8 cellular contexts compared by ENCODE assay signal in the genomic region with DNA sequence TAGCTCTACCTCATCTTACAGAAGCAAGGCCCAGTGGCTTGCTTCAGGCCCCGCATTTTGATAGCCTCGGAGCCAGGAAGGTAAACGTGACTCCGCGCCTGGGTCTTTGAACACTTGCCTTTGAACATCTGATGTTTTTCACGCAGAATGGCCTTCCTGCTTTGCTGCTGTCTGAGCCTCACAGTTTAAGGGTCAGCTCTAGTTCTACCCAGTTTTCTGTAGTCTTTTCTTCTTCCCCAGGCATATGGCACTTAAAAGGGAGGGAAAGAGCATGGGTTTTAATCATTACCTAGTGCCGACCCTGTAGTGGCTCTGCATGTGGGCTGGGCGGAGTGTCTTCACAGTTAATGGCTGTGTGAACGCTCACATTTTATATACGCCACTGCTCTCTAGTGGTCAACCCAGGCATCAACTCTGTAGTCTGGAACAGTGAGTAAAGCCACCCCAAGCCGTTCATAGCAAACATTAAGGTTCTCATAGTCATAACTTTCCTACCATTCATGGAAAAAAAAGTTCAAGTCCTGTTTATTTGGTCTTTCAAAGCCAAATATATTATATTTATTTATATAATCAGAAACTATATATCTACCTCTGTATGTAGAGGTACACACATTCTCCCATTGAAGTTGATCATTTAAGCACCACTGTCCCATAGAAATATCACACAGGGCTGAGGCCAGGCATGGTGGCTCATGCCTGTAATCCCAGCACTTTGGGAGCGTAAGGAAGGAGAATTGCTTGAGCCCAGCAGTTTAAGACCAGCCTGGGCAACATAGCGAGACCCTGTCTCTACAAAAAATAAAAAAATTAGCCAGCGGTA.
DNase-seq lines count a peak whose midpoint lies in the region; ATAC-seq and TF ChIP-seq lines count a peak whose summit lies in the region.

No MANE protein-coding gene starts in this region.

- DNase-seq in AG04449 (ENCODE audit: low read depth, low spot score) (peak; percentile 12), NCI-H2081 (lab: John Stamatoyannopoulos, UW) (peak; percentile 86 to 88), T-helper 9 cell (peak; percentile 53), astrocyte of the spinal cord (ENCODE audit: low read depth, low spot score) (peak; percentile 74), iPS-NIHi11 (ENCODE audit: low spot score) (peak; percentile 83)
- peak; percentile 56 for DNase-seq in stimulated activated CD4-positive, alpha-beta T cell treated with anti-CD3 and anti-CD28 coated beads, Interleukin-12 subunit alpha, Interleukin-12 subunit beta, amount 100 ng/mL, for 4 hours

- in situ Hi-C loops in astrocyte of the spinal cord (cut with HindIII; ENCODE audit: low sequenced_read_pairs) = loop anchor here (5.0 kb wide), 1 partner anchor 74 kb away; no protein-coding TSS in a partner anchor

- CTCF ChIA-PET in AG04449 (lab: Yijun Ruan, JAX) = interaction anchor here (0.6 to 10.8 kb wide), 38 partner anchors 9 to 653 kb away, joined by 3 to 174 read pairs (median 4); no protein-coding TSS in a partner anchor

- ATAC-seq in GM18519 (IDR thresholded peaks at IDR 0.05; ENCODE audit: low FRiP score, unreplicated experiment) = peak; percentile 94
- peak; percentile 97 for ATAC-seq in HG03045 (IDR thresholded peaks at IDR 0.05; ENCODE audit: unreplicated experiment)

- POLR2A ChIA-PET in AG04449 (lab: Yijun Ruan, JAX) = interaction anchor here (1.1 kb wide), 1 partner anchor 285 kb away, joined by 3 read pairs; no protein-coding TSS in a partner anchor

- no peak overlapping the region for H3K4me3 ChIP-seq in AG04449 (ENCODE audit: low read depth, low read length)
- H3K4me3 ChIP-seq in astrocyte of the spinal cord (ENCODE audit: low read depth, low read length) = no peak overlapping the region

- peak; percentile 78 for TF ChIP-seq CTCF in AG04449 (IDR thresholded peaks at IDR 0.05; ENCODE audit: insufficient read depth, low read length, missing control alignments)
- TF ChIP-seq CTCF in astrocyte of the spinal cord (IDR thresholded peaks at IDR 0.05; ENCODE audit: low read depth, low read length) = peak; percentile 85

Comparison
In these comparisons a context has a peak if more than half of its experiments do, and no peak if none do; other contexts are left out.
1. DNase-seq: peak in every context shown above with its lines; median percentile 87 in NCI-H2081; 83 in iPS-NIHi11; 74 in astrocyte of the spinal cord; 56 in stimulated activated CD4-positive, alpha-beta T cell treated with anti-CD3 and anti-CD28 coated beads, Interleukin-12 subunit alpha, Interleukin-12 subunit beta, amount 100 ng/mL, for 4 hours; 53 in T-helper 9 cell; 12 in AG04449.